Comparison of ENCODE assay signal across 18 cellular contexts in the genomic region with DNA sequence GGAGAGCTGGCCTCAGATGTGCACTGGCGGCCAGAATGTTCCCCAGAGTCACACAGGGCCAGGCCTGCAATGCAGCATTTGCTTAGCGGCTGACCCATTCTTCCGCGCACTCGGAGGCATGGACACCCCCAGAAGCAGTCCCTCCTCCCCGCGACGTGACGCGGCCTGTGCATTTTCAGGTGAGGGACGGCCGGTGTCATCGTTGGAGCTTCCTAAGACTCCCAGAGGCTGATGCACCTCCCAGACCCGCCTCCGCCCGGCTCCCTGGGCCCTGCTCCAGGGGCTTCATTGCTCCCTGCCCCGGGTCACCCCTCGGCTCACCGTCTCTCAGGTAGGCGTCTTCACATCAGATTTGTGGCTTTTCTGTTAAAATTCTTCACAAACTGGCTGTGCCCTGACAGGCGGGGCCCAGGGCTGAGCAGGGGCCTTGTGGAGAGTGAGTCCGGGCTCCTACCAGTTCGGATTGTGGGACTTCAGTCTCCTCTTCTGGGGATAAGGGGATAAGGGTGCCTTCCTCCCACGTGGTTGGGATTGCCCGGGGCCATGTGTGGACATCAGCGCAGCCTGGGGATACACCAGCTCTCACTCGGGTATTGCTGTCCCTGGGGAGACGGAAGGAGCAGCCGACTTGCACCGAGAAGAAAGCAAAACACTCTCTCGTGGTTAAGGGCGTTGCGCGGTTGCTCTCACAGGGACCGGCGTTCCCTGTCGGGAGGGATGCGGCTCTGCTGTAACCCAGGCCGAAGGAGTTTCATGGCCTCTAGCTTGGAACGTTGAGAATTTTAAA.
DNase-seq lines count a peak whose midpoint lies in the region; ATAC-seq and TF ChIP-seq lines count a peak whose summit lies in the region.
"Had no signal": no experiment of that assay in that cellular context is flagged by ENCODE, and none has a peak within 500 bp of the region (broad histone marks: within the 10 kb centered on the region; RNA-seq: fewer than 3 reads in every experiment).

No MANE protein-coding gene starts in this region.

- no peak overlapping the region for H3K4me2 ChIP-seq in mesendoderm (ENCODE audit: low read length)
- H3K4me2 ChIP-seq: GM23338 had no signal

- H3K36me3 ChIP-seq in esophagus muscularis mucosa = no peaks in the 10 kb centered on the region
- no peaks in the 10 kb centered on the region for H3K36me3 ChIP-seq in mesendoderm (ENCODE audit: control insufficient read depth, insufficient read depth, low read length)

- no peaks in the 10 kb centered on the region for H3K36me3 Mint-ChIP-seq in osteocyte (ENCODE audit: unreplicated experiment)
- no peaks in the 10 kb centered on the region for H3K36me3 Mint-ChIP-seq in stimulated activated effector memory CD8-positive, alpha-beta T cell treated with anti-CD3 and anti-CD28 coated beads, Interleukin-12 subunit alpha, Interleukin-12 subunit beta, amount 100 ng/mL, for 72 hours

- H3K56ac ChIP-seq in mesendoderm (ENCODE audit: low read length) = no peak overlapping the region

- CTCF ChIA-PET in GM10248 (lab: Yijun Ruan, JAX) = no interaction called here

- peaks cover 0 to 5% (median 0%) of the 10 kb centered on the region in 4 donors for H3K9me3 ChIP-seq in esophagus muscularis mucosa

- H3K23ac ChIP-seq in mesendoderm (ENCODE audit: low read length) = no peak overlapping the region

- no peak overlapping the region for H4K8ac ChIP-seq in mesendoderm (ENCODE audit: low read depth, low read length)

- H3K4me3 Mint-ChIP-seq in osteocyte (ENCODE audit: unreplicated experiment) = no peak overlapping the region
- no peak overlapping the region for H3K4me3 Mint-ChIP-seq in stimulated activated effector memory CD8-positive, alpha-beta T cell treated with anti-CD3 and anti-CD28 coated beads, Interleukin-12 subunit alpha, Interleukin-12 subunit beta, amount 100 ng/mL, for 72 hours
- H3K4me3 Mint-ChIP-seq: CD4-positive, alpha-beta T cell; GM23338 had no signal

- in situ Hi-C loops in GM13977 (cut with MboI; ENCODE audit: low pct_unique_long_range_greater_than_20kb, low sequenced_read_pairs, unreplicated experiment) = no loop called here

- peaks cover 0 to 33% (median 0%) of the 10 kb centered on the region in 4 donors for H3K27me3 ChIP-seq in esophagus muscularis mucosa
- H3K27me3 ChIP-seq in mesendoderm (ENCODE audit: insufficient read depth, low read length, poor library complexity) = no peaks in the 10 kb centered on the region

- no peak for TF ChIP-seq EP300 in esophagus muscularis mucosa (IDR thresholded peaks at IDR 0.05)

- no peak overlapping the region for H2BK120ac ChIP-seq in mesendoderm (ENCODE audit: low read depth, low read length)

- no peak overlapping the region for H3K18ac ChIP-seq in mesendoderm (ENCODE audit: low read length)

- H3K4me1 Mint-ChIP-seq in osteocyte (ENCODE audit: unreplicated experiment) = no peaks in the 10 kb centered on the region
- H3K4me1 Mint-ChIP-seq in stimulated activated effector memory CD8-positive, alpha-beta T cell treated with anti-CD3 and anti-CD28 coated beads, Interleukin-12 subunit alpha, Interleukin-12 subunit beta, amount 100 ng/mL, for 72 hours = no peaks in the 10 kb centered on the region
- H3K4me1 Mint-ChIP-seq: GM23338 had no signal

- no peak overlapping the region for H2BK5ac ChIP-seq in mesendoderm (ENCODE audit: low read length)

- ATAC-seq in GM21528 (IDR thresholded peaks at IDR 0.05; ENCODE audit: low FRiP score, unreplicated experiment) = no peak
- ATAC-seq in stimulated activated effector memory CD8-positive, alpha-beta T cell treated with anti-CD3 and anti-CD28 coated beads, Interleukin-12 subunit alpha, Interleukin-12 subunit beta, amount 100 ng/mL, for 72 hours = no peak
- ATAC-seq: GM23338, Panc1 had no signal

- H3K27me3 Mint-ChIP-seq in osteocyte (ENCODE audit: unreplicated experiment) = no peaks in the 10 kb centered on the region
- H3K27me3 Mint-ChIP-seq: CD4-positive, alpha-beta T cell had no signal

- no peaks in the 10 kb centered on the region for H3K4me1 ChIP-seq in esophagus muscularis mucosa
- no peaks in the 10 kb centered on the region for H3K4me1 ChIP-seq in mesendoderm (ENCODE audit: control insufficient read depth, low read depth, low read length)

- H3K4ac ChIP-seq in mesendoderm (ENCODE audit: low read depth, low read length) = no peak overlapping the region

- 86% methylated on average over 37 of the region's 40 CpGs for WGBS in esophagus muscularis mucosa
- no CpG with 5 or more reads among the region's 40 CpGs for WGBS in mesendoderm (ENCODE audit: extremely low coverage, insufficient coverage, low lambda C conversion rate)

- H3K9ac ChIP-seq in mesendoderm (ENCODE audit: low read length) = no peak overlapping the region

- no peak overlapping the region for H3K27ac ChIP-seq in esophagus muscularis mucosa (replicated peaks in 1 of 4)
- H3K27ac ChIP-seq in mesendoderm (ENCODE audit: low read depth, low read length) = no peak overlapping the region

- TF ChIP-seq CTCF in GM10248 (IDR thresholded peaks at IDR 0.05; ENCODE audit: control extremely low read depth, extremely low read depth, low read depth, missing control alignments) (no peak), GM13977 (IDR thresholded peaks at IDR 0.05; ENCODE audit: extremely low read depth, insufficient read depth, missing control alignments) (no peak), esophagus muscularis mucosa (IDR thresholded peaks at IDR 0.05) (no peak), osteocyte (IDR thresholded peaks at IDR 0.05) (no peak)

- H3K4me3 ChIP-seq in esophagus muscularis mucosa = no peak overlapping the region
- no peak overlapping the region for H3K4me3 ChIP-seq in mesendoderm (ENCODE audit: low read length)
- H3K4me3 ChIP-seq: GM23338 had no signal

- H3K79me2 ChIP-seq in mesendoderm (ENCODE audit: control insufficient read depth, insufficient read depth, low read length) = no peaks in the 10 kb centered on the region

- intact Hi-C loops in esophagus muscularis mucosa (cut with DNase I) = no loop called here

- no peak overlapping the region for H3K27ac Mint-ChIP-seq in osteocyte (ENCODE audit: unreplicated experiment)
- no peak overlapping the region for H3K27ac Mint-ChIP-seq in stimulated activated effector memory CD8-positive, alpha-beta T cell treated with anti-CD3 and anti-CD28 coated beads, Interleukin-12 subunit alpha, Interleukin-12 subunit beta, amount 100 ng/mL, for 72 hours
- H3K27ac Mint-ChIP-seq: CD4-positive, alpha-beta T cell; GM23338 had no signal

- H3K9me3 Mint-ChIP-seq in osteocyte (ENCODE audit: unreplicated experiment) = no peaks in the 10 kb centered on the region
- no peaks in the 10 kb centered on the region for H3K9me3 Mint-ChIP-seq in stimulated activated effector memory CD8-positive, alpha-beta T cell treated with anti-CD3 and anti-CD28 coated beads, Interleukin-12 subunit alpha, Interleukin-12 subunit beta, amount 100 ng/mL, for 72 hours
- H3K9me3 Mint-ChIP-seq: CD4-positive, alpha-beta T cell; GM23338 had no signal

- no peak for TF ChIP-seq POLR2A in esophagus muscularis mucosa (IDR thresholded peaks at IDR 0.05; ENCODE audit: low read depth)

- no peaks in the 10 kb centered on the region for H3K79me1 ChIP-seq in mesendoderm (ENCODE audit: low read length)

- DNase-seq in GM10248 (ENCODE audit: extremely low spot score) = peak; percentile 10
- DNase-seq in GM13977 (ENCODE audit: low spot score) = peak; percentile 12
- DNase-seq in esophagus muscularis mucosa (ENCODE audit: extremely low spot score) = peak; percentile 64
- DNase-seq in osteocyte (ENCODE audit: extremely low spot score, unreplicated experiment) = peak; percentile 70
- no peak for DNase-seq in mesendoderm
- DNase-seq in RPMI8226 = no peak
- no peak for DNase-seq in stimulated activated effector memory CD8-positive, alpha-beta T cell treated with anti-CD3 and anti-CD28 coated beads, Interleukin-12 subunit alpha, Interleukin-12 subunit beta, amount 100 ng/mL, for 72 hours (ENCODE audit: low spot score in 2 of 2)
- DNase-seq: CD4-positive, alpha-beta T cell; KBM-7; NCI-H1048; NCI-H1436 treated with DMSO at 0.1 percent for 48 hours; NCI-H2081 treated with DMSO at 0.1 percent for 48 hours; NCI-H510A treated with DMSO at 0.1 percent for 48 hours; NCI-H82; Right ventricle myocardium superior had no signal

- POLR2A ChIA-PET in GM10248 (lab: Yijun Ruan, JAX) = no interaction called here

- H4K5ac ChIP-seq in mesendoderm (ENCODE audit: low read length) = no peak overlapping the region

- H2AK5ac ChIP-seq in mesendoderm (ENCODE audit: low read length) = no peak overlapping the region

- H2BK15ac ChIP-seq in mesendoderm (replicated peaks; ENCODE audit: low read depth) = no peak overlapping the region

Comparison
In these comparisons a context has a peak if more than half of its experiments do, and no peak if none do; other contexts are left out.
1. DNase-seq: peak in GM10248 (single experiment), GM13977 (single experiment), esophagus muscularis mucosa (single experiment) and osteocyte (single experiment); none in mesendoderm (single experiment), RPMI8226 (single experiment) and stimulated activated effector memory CD8-positive, alpha-beta T cell treated with anti-CD3 and anti-CD28 coated beads, Interleukin-12 subunit alpha, Interleukin-12 subunit beta, amount 100 ng/mL, for 72 hours (0 of 2).